ENCODE assay signal across 10 cellular contexts in genomic region chr7:106485031-106485551, GRCh38.
DNase-seq lines count a peak whose midpoint lies in the region; ATAC-seq and TF ChIP-seq lines count a peak whose summit lies in the region.
"Had no signal": no experiment of that assay in that cellular context is flagged by ENCODE, and none has a peak within 500 bp of the region (broad histone marks: within the 10 kb centered on the region; RNA-seq: fewer than 3 reads in every experiment).

No MANE protein-coding gene starts in this region.

- peak overlapping the region; percentile 42 for H3K27ac Mint-ChIP-seq in type B pancreatic cell
- H3K27ac Mint-ChIP-seq: naive B cell had no signal

- H3K9me3 Mint-ChIP-seq in type B pancreatic cell = no peaks in the 10 kb centered on the region

- intact Hi-C loops in adrenal gland (cut with DNase I) = no loop called here

- no peak overlapping the region for H3K4me3 Mint-ChIP-seq in type B pancreatic cell
- H3K4me3 Mint-ChIP-seq: naive B cell had no signal

- WGBS in adrenal gland, 4 donors = 14 to 59% (median 37%) methylated on average over 1 of the region's 1 CpG

- H3K4me1 ChIP-seq in RWPE2 (ENCODE audit: insufficient read depth, poor library complexity, severe bottlenecking) (peaks cover 29% of the 10 kb centered on the region), adrenal gland (replicated peaks in 1 of 2) (no peaks in the 10 kb centered on the region)

- peak; percentile 48 for ATAC-seq in RWPE2 (ENCODE audit: low read depth)

- H3K4me1 Mint-ChIP-seq in type B pancreatic cell (ENCODE audit: unreplicated experiment) = peaks cover 3% of the 10 kb centered on the region
- H3K4me1 Mint-ChIP-seq: naive B cell had no signal

- no peak for TF ChIP-seq CTCF in RWPE2 (IDR thresholded peaks at IDR 0.05; ENCODE audit: poor library complexity, severe bottlenecking)
- no peak for TF ChIP-seq CTCF in fibroblast of the aortic adventitia (IDR thresholded peaks at IDR 0.05; ENCODE audit: insufficient read depth, low read length)
- no peak for TF ChIP-seq CTCF in type B pancreatic cell (conservative IDR thresholded peaks at IDR 0.05)
- no peak for TF ChIP-seq CTCF in adrenal gland (IDR thresholded peaks at IDR 0.05)

- H3K4me3 ChIP-seq in RWPE2 (ENCODE audit: severe bottlenecking) (no peak overlapping the region), fibroblast of the aortic adventitia (ENCODE audit: low read depth, low read length) (no peak overlapping the region), adrenal gland (no peak overlapping the region)

- H3K27me3 ChIP-seq in RWPE2 (ENCODE audit: insufficient read depth, poor library complexity, severe bottlenecking) (no peaks in the 10 kb centered on the region), adrenal gland (peaks cover 6% of the 10 kb centered on the region)

- peak; percentile 14 for DNase-seq in activated naive CD4-positive, alpha-beta T cell treated with Interleukin-2 at 50 U/mL for 16 hours
- no peak for DNase-seq in activated naive CD4-positive, alpha-beta T cell (lab: John Stamatoyannopoulos, UW)
- no peak for DNase-seq in RWPE2 (ENCODE audit: low spot score)
- DNase-seq in fibroblast of the aortic adventitia (ENCODE audit: low read depth) = peak; percentile 65
- DNase-seq in type B pancreatic cell (ENCODE audit: extremely low spot score, unreplicated experiment) = no peak
- DNase-seq in NCI-H82 treated with DMSO at 0.1 percent for 48 hours (lab: John Stamatoyannopoulos, UW; ENCODE audit: unreplicated experiment) = no peak
- DNase-seq in NCI-H524 (lab: John Stamatoyannopoulos, UW) = no peak
- DNase-seq in adrenal gland = no peak
- DNase-seq: activated CD8-positive, alpha-beta memory T cell treated with anti-CD3 and anti-CD28 coated beads, Interleukin-2, amount 50 U/mL, for 4 hours; naive B cell had no signal

- no peaks in the 10 kb centered on the region for H3K27me3 Mint-ChIP-seq in type B pancreatic cell

- H3K36me3 ChIP-seq in RWPE2 (ENCODE audit: low read depth) = no peaks in the 10 kb centered on the region
- H3K36me3 ChIP-seq in adrenal gland (replicated peaks in 1 of 2) = no peaks in the 10 kb centered on the region

- no peaks in the 10 kb centered on the region for H3K36me3 Mint-ChIP-seq in type B pancreatic cell
- H3K36me3 Mint-ChIP-seq: naive B cell had no signal

- H3K9me3 ChIP-seq in RWPE2 (ENCODE audit: severe bottlenecking) = no peaks in the 10 kb centered on the region
- H3K9me3 ChIP-seq in adrenal gland (replicated peaks in 1 of 3) = no peaks in the 10 kb centered on the region

- peak overlapping the region; percentile 86 for H3K27ac ChIP-seq in RWPE2 (ENCODE audit: poor library complexity, severe bottlenecking)
- peak overlapping the region in 2 of 5 donors; percentile 35 to 57 for H3K27ac ChIP-seq in adrenal gland

- no peak for TF ChIP-seq POLR2A in adrenal gland (IDR thresholded peaks at IDR 0.05)

Comparison
In these comparisons a context has a peak if more than half of its experiments do, and no peak if none do; other contexts are left out.
1. DNase-seq: peak in activated naive CD4-positive, alpha-beta T cell treated with Interleukin-2 at 50 U/mL for 16 hours (single experiment) and fibroblast of the aortic adventitia (single experiment); none in activated naive CD4-positive, alpha-beta T cell (0 of 4), RWPE2 (single experiment), type B pancreatic cell (single experiment), NCI-H82 treated with DMSO at 0.1 percent for 48 hours (single experiment), NCI-H524 (0 of 2) and adrenal gland (0 of 7).